Comparison of ENCODE assay signal across 17 cellular contexts in genomic region chr3:172217877-172218276, GRCh38.
A peak's percentile ranks its signal among the peaks of the same experiment; 100 is the strongest.
DNase-seq lines count a peak whose midpoint lies in the region; TF ChIP-seq lines count a peak whose summit lies in the region.
"Had no signal": no experiment of that assay in that cellular context is flagged by ENCODE, and none has a peak within 500 bp of the region (broad histone marks: within the 10 kb centered on the region; RNA-seq: fewer than 3 reads in every experiment).

No MANE protein-coding gene starts in this region.

- DNase-seq in A172 (ENCODE audit: low spot score) (peak; percentile 42), adipocyte (ENCODE audit: low read depth) (no peak), glomerular visceral epithelial cell (ENCODE audit: extremely low spot score) (peak; percentile 30), epidermal melanocyte (ENCODE audit: insufficient read length, low spot score) (no peak), GDM1 (lab: John Stamatoyannopoulos, UW) (no peak), NK-92 (lab: John Stamatoyannopoulos, UW; ENCODE audit: unreplicated experiment) (no peak)
- no peak for DNase-seq in activated CD4-positive, alpha-beta memory T cell treated with anti-CD3 and anti-CD28 coated beads for 36 hours
- DNase-seq: activated CD4-positive, alpha-beta T cell treated with anti-CD3 and anti-CD28 coated beads, Interleukin-2, amount 50 U/mL, for 4 hours; activated T-cell treated with anti-CD3 and anti-CD28 coated beads, Interleukin-2, amount 50 U/mL, for 4 hours; kidney glomerular epithelial cell; NCI-H1417; occipital lobe had no signal

- H3K36me3 Mint-ChIP-seq in activated CD4-positive, alpha-beta memory T cell treated with anti-CD3 and anti-CD28 coated beads for 36 hours: peaks cover 4% of the 10 kb centered on the region

- H3K4me1 ChIP-seq in HEK293 (ENCODE audit: control insufficient read depth, insufficient read depth, low read length): peaks cover 10% of the 10 kb centered on the region; the same call in 1 of the 2 replicates
- peaks cover 67% of the 10 kb centered on the region for H3K4me1 ChIP-seq in adipocyte (ENCODE audit: control insufficient read depth, insufficient read depth, low read length)

- H3K4me3 Mint-ChIP-seq in activated CD4-positive, alpha-beta memory T cell treated with anti-CD3 and anti-CD28 coated beads for 36 hours: no peak overlapping the region
- H3K4me3 Mint-ChIP-seq: activated T-cell treated with anti-CD3 and anti-CD28 coated beads, Interleukin-2, amount 50 U/mL, for 4 hours; stimulated activated naive CD8-positive, alpha-beta T cell treated with anti-CD3 and anti-CD28 coated beads, Interleukin-15, Interleukin-2, amounts not matched to agents 100 ng/mL and 50 ng/mL, for 24 hours had no signal

- H3K27me3 Mint-ChIP-seq in activated CD4-positive, alpha-beta memory T cell treated with anti-CD3 and anti-CD28 coated beads for 36 hours: no peaks in the 10 kb centered on the region
- H3K27me3 Mint-ChIP-seq: stimulated activated naive CD8-positive, alpha-beta T cell treated with anti-CD3 and anti-CD28 coated beads, Interleukin-15, Interleukin-2, amounts not matched to agents 100 ng/mL and 50 ng/mL, for 24 hours had no signal

- POLR2A ChIA-PET in HEK293 (lab: Yijun Ruan, JAX): no interaction called here
- POLR2A ChIA-PET in activated CD4-positive, alpha-beta memory T cell treated with anti-CD3 and anti-CD28 coated beads for 36 hours (lab: Charles Lee): no interaction called here

- intact Hi-C loops in activated CD4-positive, alpha-beta memory T cell treated with anti-CD3 and anti-CD28 coated beads for 36 hours (cut with micrococcal nuclease): no loop called here

- H3K4me1 Mint-ChIP-seq in activated CD4-positive, alpha-beta memory T cell treated with anti-CD3 and anti-CD28 coated beads for 36 hours (ENCODE audit: low read depth): peaks cover 30% of the 10 kb centered on the region

- H3K36me3 ChIP-seq in HEK293 (ENCODE audit: control insufficient read depth in 2 of 2, insufficient read depth in 1 of 2, low read length in 2 of 2): no peaks in the 10 kb centered on the region
- no peaks in the 10 kb centered on the region for H3K36me3 ChIP-seq in adipocyte (ENCODE audit: control insufficient read depth, insufficient read depth, low read length, severe bottlenecking)
- H3K36me3 ChIP-seq: vagina had no signal

- no peak overlapping the region for H3K9ac ChIP-seq in adipocyte (ENCODE audit: low read length)
- H3K9ac ChIP-seq: KMS-11 had no signal

- H3K27ac ChIP-seq in HEK293 (ENCODE audit: extremely low read depth, low read depth, low read length): no peak overlapping the region
- H3K27ac ChIP-seq: KMS-11 had no signal

- no peak overlapping the region for H3K4me3 ChIP-seq in HEK293 (ENCODE audit: low read depth, low read length)
- peak overlapping the region; percentile 23 for H3K4me3 ChIP-seq in adipocyte (ENCODE audit: low read length)
- H3K4me3 ChIP-seq: skin epidermis, vagina had no signal

- H3K9me3 Mint-ChIP-seq in activated CD4-positive, alpha-beta memory T cell treated with anti-CD3 and anti-CD28 coated beads for 36 hours: no peaks in the 10 kb centered on the region
- H3K9me3 Mint-ChIP-seq: activated T-cell treated with anti-CD3 and anti-CD28 coated beads, Interleukin-2, amount 50 U/mL, for 4 hours; stimulated activated naive CD8-positive, alpha-beta T cell treated with anti-CD3 and anti-CD28 coated beads, Interleukin-15, Interleukin-2, amounts not matched to agents 100 ng/mL and 50 ng/mL, for 24 hours had no signal

- no peak overlapping the region for H3K27ac Mint-ChIP-seq in activated CD4-positive, alpha-beta memory T cell treated with anti-CD3 and anti-CD28 coated beads for 36 hours
- H3K27ac Mint-ChIP-seq: stimulated activated naive CD8-positive, alpha-beta T cell treated with anti-CD3 and anti-CD28 coated beads, Interleukin-15, Interleukin-2, amounts not matched to agents 100 ng/mL and 50 ng/mL, for 24 hours had no signal

- H3K9me3 ChIP-seq in HEK293 (ENCODE audit: control insufficient read depth, insufficient read depth, low read depth, low read length) (no peaks in the 10 kb centered on the region), adipocyte (ENCODE audit: control insufficient read depth, low read length) (no peaks in the 10 kb centered on the region)
- H3K9me3 ChIP-seq: vagina had no signal

- H3K27me3 ChIP-seq in adipocyte (replicated peaks; ENCODE audit: control insufficient read depth, insufficient read depth, low read length): no peaks in the 10 kb centered on the region
- H3K27me3 ChIP-seq: vagina had no signal

- no peak for TF ChIP-seq CTCF in HEK293 (tag by site-specific recombination; IDR thresholded peaks at IDR 0.05)

- CTCF ChIA-PET in HEK293 (lab: Yijun Ruan, JAX): no interaction called here
- CTCF ChIA-PET in activated CD4-positive, alpha-beta memory T cell treated with anti-CD3 and anti-CD28 coated beads for 36 hours (lab: Charles Lee): interaction anchor here (0.6 kb wide), 1 partner anchor 73 kb away, joined by 3 read pairs; no protein-coding TSS in a partner anchor

TF ChIP-seq in HEK293, 187 proteins besides CTCF, POLR2A, EP300 and RAD21:
- no peak for TF ChIP-seq ZNF169 (tag by site-specific recombination; IDR thresholded peaks at IDR 0.05)
- TF ChIP-seq ZNF335 (tag by site-specific recombination; conservative IDR thresholded peaks at IDR 0.05): 0 out of 2 replicates have a peak, but pooled peaks have one; percentile 23
- TF ChIP-seq EGR2 (tag by site-specific recombination; IDR thresholded peaks at IDR 0.05; ENCODE audit: low read depth): no peak
- no peak for TF ChIP-seq ZNF140 (tag by site-specific recombination; IDR thresholded peaks at IDR 0.05)
- TF ChIP-seq BCL6B (tag by site-specific recombination; IDR thresholded peaks at IDR 0.05): 0 out of 2 replicates have a peak, but pooled peaks have one; percentile 40
- TF ChIP-seq YY2 (tag by site-specific recombination; IDR thresholded peaks at IDR 0.05): no peak
- TF ChIP-seq, protein P1, sequence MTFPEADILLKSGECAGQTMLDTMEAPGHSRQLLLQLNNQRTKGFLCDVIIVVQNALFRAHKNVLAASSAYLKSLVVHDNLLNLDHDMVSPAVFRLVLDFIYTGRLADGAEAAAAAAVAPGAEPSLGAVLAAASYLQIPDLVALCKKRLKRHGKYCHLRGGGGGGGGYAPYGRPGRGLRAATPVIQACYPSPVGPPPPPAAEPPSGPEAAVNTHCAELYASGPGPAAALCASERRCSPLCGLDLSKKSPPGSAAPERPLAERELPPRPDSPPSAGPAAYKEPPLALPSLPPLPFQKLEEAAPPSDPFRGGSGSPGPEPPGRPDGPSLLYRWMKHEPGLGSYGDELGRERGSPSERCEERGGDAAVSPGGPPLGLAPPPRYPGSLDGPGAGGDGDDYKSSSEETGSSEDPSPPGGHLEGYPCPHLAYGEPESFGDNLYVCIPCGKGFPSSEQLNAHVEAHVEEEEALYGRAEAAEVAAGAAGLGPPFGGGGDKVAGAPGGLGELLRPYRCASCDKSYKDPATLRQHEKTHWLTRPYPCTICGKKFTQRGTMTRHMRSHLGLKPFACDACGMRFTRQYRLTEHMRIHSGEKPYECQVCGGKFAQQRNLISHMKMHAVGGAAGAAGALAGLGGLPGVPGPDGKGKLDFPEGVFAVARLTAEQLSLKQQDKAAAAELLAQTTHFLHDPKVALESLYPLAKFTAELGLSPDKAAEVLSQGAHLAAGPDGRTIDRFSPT (tag by site-specific recombination; IDR thresholded peaks at IDR 0.05): no peak

Comparison
In these comparisons a context has a peak if more than half of its experiments do, and no peak if none do; other contexts are left out.
1. DNase-seq: peak in A172 (single experiment) and glomerular visceral epithelial cell (single experiment); none in adipocyte (single experiment), epidermal melanocyte (single experiment), GDM1 (single experiment), activated CD4-positive, alpha-beta memory T cell treated with anti-CD3 and anti-CD28 coated beads for 36 hours (single experiment) and NK-92 (single experiment).